Comparison of ENCODE assay signal across 1 cellular context in the genomic region with DNA sequence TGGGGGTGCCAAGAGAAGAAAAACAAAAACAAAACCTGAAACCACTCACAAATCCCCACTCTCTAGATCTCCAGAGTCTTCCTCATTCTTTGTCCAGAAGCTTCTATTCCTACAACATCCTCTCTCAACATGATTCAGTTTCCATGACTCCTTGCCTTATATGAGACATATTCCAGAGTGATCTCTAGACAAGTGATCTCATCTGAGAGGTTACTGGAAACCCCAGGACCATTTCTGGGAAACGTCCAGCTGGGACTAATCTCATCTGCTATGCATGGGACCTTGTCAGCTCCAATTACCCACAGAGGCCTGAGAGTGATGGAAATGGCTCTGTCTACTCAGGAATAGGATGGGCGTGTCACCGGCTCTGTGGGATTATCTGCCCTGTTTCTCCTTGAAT.
TF ChIP-seq lines count a peak whose summit lies in the region.

No MANE protein-coding gene starts in this region.

TF ChIP-seq in HEK293, 187 proteins besides CTCF, POLR2A, EP300 and RAD21 (continued from another document):
- TF ChIP-seq ZNF221 (tag by site-specific recombination; IDR thresholded peaks at IDR 0.05; ENCODE audit: borderline replicate concordance) (no peak), KLF9 (tag by site-specific recombination; IDR thresholded peaks at IDR 0.05; ENCODE audit: low read depth) (0 out of 2 replicates have a peak, but pooled peaks have one; percentile 26), ZFP3 (tag by site-specific recombination; IDR thresholded peaks at IDR 0.05; ENCODE audit: low read depth) (no peak), ZNF837 (tag by site-specific recombination; IDR thresholded peaks at IDR 0.05) (no peak), KLF10 (tag by site-specific recombination; IDR thresholded peaks at IDR 0.05) (peak; percentile 73), HOXA7 (CRISPR knock-in tag; IDR thresholded peaks at IDR 0.05; ENCODE audit: borderline replicate concordance) (no peak), ZNF513 (tag by site-specific recombination; IDR thresholded peaks at IDR 0.05) (no peak), ZFP41 (tag by site-specific recombination; IDR thresholded peaks at IDR 0.05; ENCODE audit: borderline replicate concordance) (no peak), ZNF600 (tag by site-specific recombination; IDR thresholded peaks at IDR 0.05) (0 out of 2 replicates have a peak, but pooled peaks have one; percentile 11), ZNF654 (tag by site-specific recombination; IDR thresholded peaks at IDR 0.05; ENCODE audit: low read depth) (no peak), ZNF521 (tag by site-specific recombination; IDR thresholded peaks at IDR 0.05) (no peak), BCL11B (tag by site-specific recombination; IDR thresholded peaks at IDR 0.05; ENCODE audit: low read depth) (no peak), ZNF16 (tag by site-specific recombination; IDR thresholded peaks at IDR 0.05; ENCODE audit: low read depth) (no peak), ZNF10 (tag by site-specific recombination; IDR thresholded peaks at IDR 0.05) (no peak), EGR2 (tag by site-specific recombination; IDR thresholded peaks at IDR 0.05; ENCODE audit: low read depth) (no peak)
- TF ChIP-seq, protein P1, sequence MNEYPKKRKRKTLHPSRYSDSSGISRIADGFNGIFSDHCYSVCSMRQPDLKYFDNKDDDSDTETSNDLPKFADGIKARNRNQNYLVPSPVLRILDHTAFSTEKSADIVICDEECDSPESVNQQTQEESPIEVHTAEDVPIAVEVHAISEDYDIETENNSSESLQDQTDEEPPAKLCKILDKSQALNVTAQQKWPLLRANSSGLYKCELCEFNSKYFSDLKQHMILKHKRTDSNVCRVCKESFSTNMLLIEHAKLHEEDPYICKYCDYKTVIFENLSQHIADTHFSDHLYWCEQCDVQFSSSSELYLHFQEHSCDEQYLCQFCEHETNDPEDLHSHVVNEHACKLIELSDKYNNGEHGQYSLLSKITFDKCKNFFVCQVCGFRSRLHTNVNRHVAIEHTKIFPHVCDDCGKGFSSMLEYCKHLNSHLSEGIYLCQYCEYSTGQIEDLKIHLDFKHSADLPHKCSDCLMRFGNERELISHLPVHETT (tag by site-specific recombination; IDR thresholded peaks at IDR 0.05), result no peak
TF ChIP-seq in HEK293: peak in this region for 5.
